Comparison of ENCODE assay signal across 1 cellular context in the genomic region with DNA sequence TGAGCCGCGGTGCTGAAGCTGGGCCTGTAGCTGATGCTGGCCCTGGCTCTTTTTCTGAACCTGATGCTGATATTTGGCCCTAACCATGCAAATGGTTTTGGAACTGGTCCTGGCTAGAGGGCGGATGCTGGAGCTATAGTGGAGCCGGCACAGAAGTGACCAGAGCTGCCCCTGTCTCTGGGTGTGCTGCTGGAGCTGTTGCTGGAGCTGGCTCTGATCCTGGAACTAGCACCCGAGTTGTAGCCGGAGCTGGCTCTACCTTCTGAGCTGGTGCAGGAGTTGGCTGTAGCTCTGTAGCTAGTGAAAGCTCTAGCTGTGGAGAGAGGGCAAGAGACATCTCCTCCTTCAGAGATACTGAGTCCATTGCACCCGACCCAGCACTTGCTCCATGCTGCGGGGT.
TF ChIP-seq lines count a peak whose summit lies in the region.

No MANE protein-coding gene starts in this region.

TF ChIP-seq in GM12878, 131 proteins besides CTCF, POLR2A, EP300 and RAD21:
- TF ChIP-seq, protein P1, sequence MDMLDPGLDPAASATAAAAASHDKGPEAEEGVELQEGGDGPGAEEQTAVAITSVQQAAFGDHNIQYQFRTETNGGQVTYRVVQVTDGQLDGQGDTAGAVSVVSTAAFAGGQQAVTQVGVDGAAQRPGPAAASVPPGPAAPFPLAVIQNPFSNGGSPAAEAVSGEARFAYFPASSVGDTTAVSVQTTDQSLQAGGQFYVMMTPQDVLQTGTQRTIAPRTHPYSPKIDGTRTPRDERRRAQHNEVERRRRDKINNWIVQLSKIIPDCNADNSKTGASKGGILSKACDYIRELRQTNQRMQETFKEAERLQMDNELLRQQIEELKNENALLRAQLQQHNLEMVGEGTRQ (IDR thresholded peaks at IDR 0.05; ENCODE audit: borderline replicate concordance, low read depth, low read length): no peak
- TF ChIP-seq EGR1 (IDR thresholded peaks at IDR 0.05; ENCODE audit: borderline replicate concordance in 1 of 2, low read depth in 2 of 2, low read length in 2 of 2) (no peak), ASH2L (IDR thresholded peaks at IDR 0.05; ENCODE audit: borderline replicate concordance, low read depth) (no peak), FOS (IDR thresholded peaks at IDR 0.05; ENCODE audit: borderline replicate concordance, extremely low read depth, insufficient read length) (no peak), PAX5 (IDR thresholded peaks at IDR 0.05; ENCODE audit: borderline replicate concordance, low read depth, low read length) (no peak), RBBP5 (conservative IDR thresholded peaks at IDR 0.05) (no peak), TCF12 (IDR thresholded peaks at IDR 0.05; ENCODE audit: low read depth, low read length) (no peak), HDAC2 (IDR thresholded peaks at IDR 0.05) (no peak), TARDBP (IDR thresholded peaks at IDR 0.05; ENCODE audit: borderline replicate concordance) (no peak), DPF2 (IDR thresholded peaks at IDR 0.05) (no peak), SMC3 (IDR thresholded peaks at IDR 0.05; ENCODE audit: borderline replicate concordance, low read length) (no peak), EED (IDR thresholded peaks at IDR 0.05; ENCODE audit: low read depth) (no peak), BACH1 (IDR thresholded peaks at IDR 0.05; ENCODE audit: borderline replicate concordance) (no peak)
- TF ChIP-seq, protein P2, sequence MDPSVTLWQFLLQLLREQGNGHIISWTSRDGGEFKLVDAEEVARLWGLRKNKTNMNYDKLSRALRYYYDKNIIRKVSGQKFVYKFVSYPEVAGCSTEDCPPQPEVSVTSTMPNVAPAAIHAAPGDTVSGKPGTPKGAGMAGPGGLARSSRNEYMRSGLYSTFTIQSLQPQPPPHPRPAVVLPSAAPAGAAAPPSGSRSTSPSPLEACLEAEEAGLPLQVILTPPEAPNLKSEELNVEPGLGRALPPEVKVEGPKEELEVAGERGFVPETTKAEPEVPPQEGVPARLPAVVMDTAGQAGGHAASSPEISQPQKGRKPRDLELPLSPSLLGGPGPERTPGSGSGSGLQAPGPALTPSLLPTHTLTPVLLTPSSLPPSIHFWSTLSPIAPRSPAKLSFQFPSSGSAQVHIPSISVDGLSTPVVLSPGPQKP (IDR thresholded peaks at IDR 0.05; ENCODE audit: low read depth, low read length): no peak
